Comparison of ENCODE assay signal across 8 cellular contexts in the genomic region with DNA sequence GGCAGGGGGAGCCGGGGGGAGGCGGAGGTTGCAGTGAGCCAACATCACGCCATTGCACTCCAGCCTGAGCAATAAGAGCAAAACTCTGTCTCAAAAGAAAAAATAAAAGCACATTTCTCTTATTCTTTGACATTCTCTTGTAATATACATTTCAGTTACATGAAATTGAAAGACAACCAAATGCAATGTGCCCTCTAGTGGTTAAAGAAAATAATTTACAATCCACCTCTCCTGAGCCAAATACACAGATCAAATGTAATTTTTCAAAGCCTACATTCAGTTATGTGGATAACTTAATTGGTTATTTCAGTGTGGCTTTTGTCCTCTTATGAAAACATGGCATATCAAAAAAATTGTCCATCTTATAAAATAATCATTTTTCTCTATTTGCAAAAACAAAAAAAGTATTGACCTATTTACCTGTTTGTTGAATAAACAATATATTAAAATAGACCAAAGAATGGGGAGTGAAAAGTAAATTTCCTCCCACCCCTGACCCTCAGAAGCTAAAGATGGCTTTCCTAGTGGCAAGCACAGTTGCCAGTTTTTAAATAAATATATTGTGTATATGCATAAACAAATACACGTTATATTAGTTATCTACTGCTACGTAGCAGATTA. TPM values are rescaled to one million over a fixed set of nuclear protein-coding genes. Genes with fewer than 3 reads are reported as not detected.
DNase-seq lines count a peak whose midpoint lies in the region; ATAC-seq, FAIRE-seq and TF ChIP-seq lines count a peak whose summit lies in the region.

No MANE protein-coding gene starts in this region.

- no TSS peak for BruUV-seq in MCF 10A (replicated peaks; lab: Mats Ljungman, UMichigan)

- no peaks in the 10 kb centered on the region for H3K27me3 ChIP-seq in left lung

- peak; percentile 54 for TF ChIP-seq CTCF in MCF 10A (IDR thresholded peaks at IDR 0.05; ENCODE audit: unreplicated experiment)
- peak; percentile 60 to 66 for TF ChIP-seq CTCF in left lung (IDR thresholded peaks at IDR 0.05)

- no peaks in the 10 kb centered on the region for H3K4me1 Mint-ChIP-seq in MCF 10A (ENCODE audit: insufficient read depth, unreplicated experiment)

- H3K9me3 Mint-ChIP-seq in MCF 10A (ENCODE audit: unreplicated experiment) = no peaks in the 10 kb centered on the region

- no peak overlapping the region for H3K4me3 Mint-ChIP-seq in MCF 10A (ENCODE audit: unreplicated experiment)

- H3K4me1 ChIP-seq in left lung = no peaks in the 10 kb centered on the region

- CTCF ChIA-PET in MCF 10A (lab: Yijun Ruan, JAX) = interaction anchor here (0.7 to 3.2 kb wide), 18 partner anchors 8 to 400 kb away, joined by 3 to 77 read pairs (median 5); no protein-coding TSS in a partner anchor

- ATAC-seq in left lung (peak; percentile 72), GM18517 (IDR thresholded peaks at IDR 0.05; ENCODE audit: unreplicated experiment) (no peak)

- H3K36me3 ChIP-seq in left lung = no peaks in the 10 kb centered on the region

- H3K4me3 ChIP-seq in left lung = no peak overlapping the region

- intact Hi-C loops in MCF 10A (cut with micrococcal nuclease) (loop anchor here (1.0 to 2.0 kb wide), 3 partner anchors 58 to 401 kb away; no protein-coding TSS in a partner anchor), left lung (cut with DNase I) (no loop called here)

- no peak overlapping the region for H3K27ac ChIP-seq in left lung

- H3K9me3 ChIP-seq in left lung = no peaks in the 10 kb centered on the region

- peak; percentile 48 for FAIRE-seq in H54 (lab: Jason Lieb, UNC)

- DNase-seq in COLO829 (ENCODE audit: low spot score) (peak; percentile 71), H54 (ENCODE audit: insufficient read length, low spot score) (peak; percentile 37), NCI-H345 treated with DMSO at 0.1 percent for 48 hours (lab: John Stamatoyannopoulos, UW; ENCODE audit: unreplicated experiment) (peak; percentile 27), MCF 10A (ENCODE audit: unreplicated experiment) (peak; percentile 54), left lung (no peak), cerebellar nuclear complex (lab: John Stamatoyannopoulos, UW) (no peak)
- DNase-seq in stimulated activated CD4-positive, alpha-beta T cell treated with anti-CD3 and anti-CD28 coated beads, Interleukin-2, amount 100 ng/mL, for 24 hours = no peak

- no peak overlapping the region for H3K27ac Mint-ChIP-seq in MCF 10A (ENCODE audit: low read depth, unreplicated experiment)

- TF ChIP-seq POLR2A in H54 (IDR thresholded peaks at IDR 0.05; ENCODE audit: low read depth, low read length) = no peak

- peaks cover 11% of the 10 kb centered on the region for H3K27me3 Mint-ChIP-seq in MCF 10A (ENCODE audit: insufficient read depth, unreplicated experiment)

- no peaks in the 10 kb centered on the region for H3K36me3 Mint-ChIP-seq in MCF 10A (ENCODE audit: insufficient read depth, unreplicated experiment)

- POLR2A ChIA-PET in MCF 10A (lab: Yijun Ruan, JAX) = interaction anchor here (0.6 to 1.0 kb wide), 5 partner anchors 61 to 173 kb away, joined by 3 read pairs; no protein-coding TSS in a partner anchor

RNA-seq across cellular contexts. Expression of gene U2SURP, which starts 14.2 kb away (rescaled TPM):
- 131 and 146 TPM in 2 replicates for total RNA-seq in MCF 10A (2022)
- 10 to 100 TPM; 54.3 to 67.4 TPM for total RNA-seq in left lung

RNA-seq across cellular contexts. Expression of gene PAQR9, which starts 23.7 kb away (rescaled TPM):
- total RNA-seq in MCF 10A (2022) = not detected in 2 replicates
- not detected for total RNA-seq in left lung

Comparison
In these comparisons a context has a peak if more than half of its experiments do, and no peak if none do; other contexts are left out.
1. DNase-seq: peak in COLO829 (single experiment), H54 (single experiment), NCI-H345 treated with DMSO at 0.1 percent for 48 hours (single experiment) and MCF 10A (single experiment); none in left lung (0 of 2), stimulated activated CD4-positive, alpha-beta T cell treated with anti-CD3 and anti-CD28 coated beads, Interleukin-2, amount 100 ng/mL, for 24 hours (0 of 2) and cerebellar nuclear complex (0 of 2).